In the genomic region with DNA sequence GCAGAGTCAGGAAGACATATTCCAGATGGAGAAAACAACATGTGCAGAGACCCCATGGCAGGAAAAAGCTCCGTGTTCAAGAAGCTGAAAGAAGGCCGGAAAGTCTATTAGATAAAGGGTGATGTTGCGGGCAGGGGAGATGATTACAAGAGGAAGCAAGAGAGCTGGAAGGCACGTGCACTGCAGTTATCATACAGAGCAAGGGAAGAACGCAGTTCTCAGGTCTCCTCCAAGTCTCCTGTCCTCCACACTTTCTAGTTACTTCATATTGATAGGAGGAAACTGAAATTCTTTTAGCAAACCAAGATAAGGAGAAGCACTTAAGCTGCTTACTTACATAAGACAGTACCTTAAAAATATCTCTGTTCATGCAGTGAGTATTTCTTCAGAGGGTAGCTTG, we compare ENCODE assay signal across 12 cellular contexts.
"Had no signal": no experiment of that assay in that cellular context is flagged by ENCODE, and none has a peak within 500 bp of the region (broad histone marks: within the 10 kb centered on the region; RNA-seq: fewer than 3 reads in every experiment).

No MANE protein-coding gene starts in this region.

- H3K9me3 Mint-ChIP-seq: natural killer cell had no signal

- H3K36me3 Mint-ChIP-seq: natural killer cell had no signal

- DNase-seq: left ventricle myocardium superior, sigmoid colon had no signal

- H3K36me3 ChIP-seq: colonic mucosa, sigmoid colon, thoracic aorta, transverse colon had no signal

- H3K4me3 Mint-ChIP-seq: endodermal cell; natural killer cell; neural crest cell; stimulated activated naive B cell treated with anti-CD40 and anti-IgM and Interleukin-4, amounts not matched to agents 10 μg/mL and 1 μg/mL and 100 μg/mL, for 72 hours; stimulated activated naive CD8-positive, alpha-beta T cell treated with anti-CD3 and anti-CD28 coated beads, Interleukin-15, amount 100 ng/mL, for 72 hours had no signal

- H3K27me3 ChIP-seq: colonic mucosa, heart left ventricle, sigmoid colon, transverse colon had no signal

- H3K27ac Mint-ChIP-seq: endodermal cell; natural killer cell; stimulated activated naive B cell treated with anti-CD40 and anti-IgM and Interleukin-4, amounts not matched to agents 10 μg/mL and 1 μg/mL and 100 μg/mL, for 72 hours; stimulated activated naive CD8-positive, alpha-beta T cell treated with anti-CD3 and anti-CD28 coated beads, Interleukin-15, amount 100 ng/mL, for 72 hours had no signal

- H3K4me1 ChIP-seq: colonic mucosa, sigmoid colon, transverse colon had no signal

- H3K4me1 Mint-ChIP-seq: endodermal cell; stimulated activated naive B cell treated with anti-CD40 and anti-IgM and Interleukin-4, amounts not matched to agents 10 μg/mL and 1 μg/mL and 100 μg/mL, for 72 hours had no signal

- H3K9me3 ChIP-seq: colonic mucosa, heart left ventricle, sigmoid colon, thoracic aorta, transverse colon had no signal

- H3K27me3 Mint-ChIP-seq: stimulated activated naive CD8-positive, alpha-beta T cell treated with anti-CD3 and anti-CD28 coated beads, Interleukin-15, amount 100 ng/mL, for 72 hours had no signal

- H3K27ac ChIP-seq: colonic mucosa, heart left ventricle, sigmoid colon, skin epidermis, thoracic aorta, transverse colon had no signal

- H3K4me3 ChIP-seq: colonic mucosa, heart left ventricle, sigmoid colon, skin epidermis, thoracic aorta, transverse colon had no signal
